ENCODE assay signal across 13 cellular contexts in the genomic region with DNA sequence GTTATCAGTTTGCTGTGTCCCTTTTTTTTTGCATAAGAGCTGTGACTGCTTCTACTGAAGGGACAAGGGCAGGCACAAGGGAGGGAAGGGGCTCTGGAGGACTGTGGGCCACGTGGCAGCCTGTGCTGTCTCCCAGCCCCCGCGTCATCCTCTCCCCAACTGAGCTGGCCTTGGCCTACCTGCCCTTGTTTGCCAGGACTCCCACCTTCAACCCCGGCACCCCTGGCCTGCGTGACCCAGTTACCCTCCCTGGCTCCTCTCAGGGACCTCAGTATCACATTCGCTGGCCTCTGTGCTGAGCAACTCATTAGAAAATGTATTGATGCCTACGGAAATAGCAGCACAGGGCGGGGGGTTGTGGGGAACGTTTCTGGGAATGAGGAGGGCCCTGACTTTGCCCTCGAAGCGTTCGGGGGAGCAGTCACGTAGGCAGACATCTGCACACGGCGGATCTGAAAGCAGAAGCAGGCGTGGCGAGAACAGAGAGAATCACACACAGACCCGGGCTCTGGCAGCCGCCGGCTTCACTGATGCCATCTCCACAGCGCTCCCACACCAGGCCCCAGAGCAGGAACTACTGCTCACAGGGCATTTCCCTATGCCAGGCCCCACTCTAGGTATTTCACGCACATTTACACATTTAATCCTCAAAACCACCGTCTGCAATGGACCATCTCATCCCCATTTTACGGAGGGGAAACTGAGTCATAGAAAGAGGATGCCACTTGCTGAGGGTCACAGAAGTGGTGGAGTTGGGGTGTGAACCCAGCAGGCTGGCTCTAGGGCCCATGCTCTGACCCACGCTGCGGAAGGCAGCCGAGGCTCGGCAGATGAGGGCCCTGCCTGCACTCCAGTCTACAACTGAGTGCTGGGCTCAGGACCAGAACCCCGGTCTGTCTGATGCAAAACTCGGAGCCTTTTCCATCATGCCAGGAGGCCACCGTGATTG. TPM values are rescaled to one million over a fixed set of nuclear protein-coding genes. Genes with fewer than 3 reads are reported as not detected.
DNase-seq lines count a peak whose midpoint lies in the region; ATAC-seq, FAIRE-seq and TF ChIP-seq lines count a peak whose summit lies in the region.
"Had no signal": no experiment of that assay in that cellular context is flagged by ENCODE, and none has a peak within 500 bp of the region (broad histone marks: within the 10 kb centered on the region; RNA-seq: fewer than 3 reads in every experiment).

No MANE protein-coding gene starts in this region.

- peaks cover 42% of the 10 kb centered on the region for H3K36me3 Mint-ChIP-seq in T-helper 2 cell treated with Interferon-gamma antibody and Interleukin-4, amounts not matched to agents 5 μg/mL and 100 μg/mL, for 36 hours (ENCODE audit: low read depth)

- peak overlapping the region; percentile 36 for H3K4me3 ChIP-seq in GM12864 (ENCODE audit: low read depth, low read length)
- H3K4me3 ChIP-seq in Loucy (ENCODE audit: low read length, poor library complexity, severe bottlenecking) = peak overlapping the region; percentile 69
- no peak overlapping the region for H3K4me3 ChIP-seq in K562
- no peak overlapping the region for H3K4me3 ChIP-seq in osteoblast (ENCODE audit: insufficient read depth, low read length)
- H3K4me3 ChIP-seq: testis had no signal

- H2AFZ ChIP-seq in Loucy (ENCODE audit: low read length) (no peak overlapping the region), K562 (ENCODE audit: low read depth, low read length) (no peak overlapping the region), osteoblast (ENCODE audit: low read length) (no peak overlapping the region)

- H3K9me3 ChIP-seq in Loucy (ENCODE audit: insufficient read depth, low read depth, low read length) (no peaks in the 10 kb centered on the region), K562 (replicated peaks; ENCODE audit: control insufficient read depth, insufficient read depth, low read depth, low read length) (no peaks in the 10 kb centered on the region), osteoblast (ENCODE audit: low read depth, low read length) (no peaks in the 10 kb centered on the region)
- H3K9me3 ChIP-seq: testis had no signal

- H3K4me2 ChIP-seq in Loucy (ENCODE audit: low read depth, low read length, poor library complexity, severe bottlenecking) = peak overlapping the region; percentile 96
- no peak overlapping the region for H3K4me2 ChIP-seq in K562 (ENCODE audit: insufficient read depth, low read length)
- H3K4me2 ChIP-seq in osteoblast (ENCODE audit: insufficient read depth, low read length) = no peak overlapping the region

- H3F3A ChIP-seq in Loucy (ENCODE audit: low read depth) = no peaks in the 10 kb centered on the region

- H3K27me3 Mint-ChIP-seq in T-helper 2 cell treated with Interferon-gamma antibody and Interleukin-4, amounts not matched to agents 5 μg/mL and 100 μg/mL, for 36 hours (ENCODE audit: low read depth) = no peaks in the 10 kb centered on the region

- H3K9me1 ChIP-seq in K562 (ENCODE audit: control insufficient read depth, insufficient read depth, low read length) = peaks cover 9% of the 10 kb centered on the region

- H3K9me2 ChIP-seq in Loucy (replicated peaks; ENCODE audit: low read depth, low read length) = no peaks in the 10 kb centered on the region

- POLR2A ChIA-PET in K562 (lab: Yijun Ruan, JAX) = interaction anchor here (0.7 to 1.2 kb wide), 4 partner anchors 9 to 798 kb away, joined by 3 to 6 read pairs (median 4); no protein-coding TSS in a partner anchor

- no peak; a peak in 1 of 4 replicates for TF ChIP-seq RAD21 in K562 (CRISPR knock-in tag; conservative IDR thresholded peaks at IDR 0.05 in 1 of 2, IDR thresholded peaks at IDR 0.05 in 1 of 2)

- H3K4me1 Mint-ChIP-seq in T-helper 2 cell treated with Interferon-gamma antibody and Interleukin-4, amounts not matched to agents 5 μg/mL and 100 μg/mL, for 36 hours (ENCODE audit: low read depth) = peaks cover 23% of the 10 kb centered on the region

- intact Hi-C loops in K562 (cut with micrococcal nuclease) = no loop called here

- TF ChIP-seq CTCF in GM12864 (IDR thresholded peaks at IDR 0.05; ENCODE audit: low read depth, low read length, missing control alignments) = no peak
- TF ChIP-seq CTCF in Loucy (conservative IDR thresholded peaks at IDR 0.05; ENCODE audit: low read length) = no peak
- TF ChIP-seq CTCF in K562 (IDR thresholded peaks at IDR 0.05 in 2 of 3, conservative IDR thresholded peaks at IDR 0.05 in 1 of 3; ENCODE audit: insufficient read depth in 2 of 3, low read depth in 1 of 3, low read length in 3 of 3) = no peak
- TF ChIP-seq CTCF in osteoblast (IDR thresholded peaks at IDR 0.05; ENCODE audit: extremely low read depth, low read depth, low read length) = no peak
- no peak for TF ChIP-seq CTCF in GM20000 (IDR thresholded peaks at IDR 0.05; ENCODE audit: extremely low read depth, missing control alignments)

- TF ChIP-seq EP300 in K562 (IDR thresholded peaks at IDR 0.05; ENCODE audit: low read length) = no peak

- CTCF ChIA-PET in K562 (lab: Yijun Ruan, JAX; ENCODE audit: low intra/inter-chr PET ratio) = no interaction called here

- H3K27ac ChIP-seq in K562 (ENCODE audit: extremely low read depth, low read depth, low read length) (peak overlapping the region; percentile 70; the same call in 2 of the 3 replicates), osteoblast (ENCODE audit: low read depth, low read length) (peak overlapping the region; percentile 61)
- H3K27ac ChIP-seq: testis had no signal

- H3K27ac Mint-ChIP-seq in T-helper 2 cell treated with Interferon-gamma antibody and Interleukin-4, amounts not matched to agents 5 μg/mL and 100 μg/mL, for 36 hours = no peak overlapping the region
- H3K27ac Mint-ChIP-seq: mesothelial cell of epicardium had no signal

- H3K36me3 ChIP-seq in Loucy (ENCODE audit: insufficient read depth, low read length) (peaks cover 38% of the 10 kb centered on the region; the same call in 1 of the 2 replicates), K562 (ENCODE audit: control insufficient read depth, insufficient read depth, low read length) (peaks cover 92% of the 10 kb centered on the region), osteoblast (ENCODE audit: insufficient read depth, low read length) (peaks cover 38% of the 10 kb centered on the region)

- H3K9ac ChIP-seq in Loucy (ENCODE audit: low read depth, low read length, poor library complexity, severe bottlenecking) = peak overlapping the region; percentile 65
- peak overlapping the region; percentile 58 to 82; a peak in 3 of 4 replicates for H3K9ac ChIP-seq in K562 (ENCODE audit: insufficient read depth in 1 of 2, low read depth in 2 of 2, low read length in 2 of 2)

- FAIRE-seq in K562 (lab: Jason Lieb, UNC) = no peak

- H3K4me1 ChIP-seq in Loucy (ENCODE audit: insufficient read depth, low read length, poor library complexity, severe bottlenecking) = peaks cover 56% of the 10 kb centered on the region
- H3K4me1 ChIP-seq in K562 (replicated peaks in 1 of 2; ENCODE audit: control insufficient read depth in 2 of 2, insufficient read depth in 2 of 2, low read length in 2 of 2) = peaks cover 30 to 56% of the 10 kb centered on the region in 2 experiments
- H3K4me1 ChIP-seq in osteoblast (ENCODE audit: insufficient read depth, low read length) = peaks cover 10% of the 10 kb centered on the region

- peaks cover 93% of the 10 kb centered on the region for H4K20me1 ChIP-seq in Loucy (ENCODE audit: insufficient read depth, low read length, poor library complexity, severe bottlenecking)
- H4K20me1 ChIP-seq in K562 (replicated peaks; ENCODE audit: control insufficient read depth, insufficient read depth, low read length) = peaks cover 28% of the 10 kb centered on the region
- H4K20me1 ChIP-seq in osteoblast (ENCODE audit: insufficient read depth, low read length) = peaks cover 58% of the 10 kb centered on the region

- 94% methylated on average over 28 of the region's 31 CpGs for WGBS in K562 (ENCODE audit: insufficient coverage, low coverage, missing lambda C conversion rate)

- BruUV-seq in K562 (replicated peaks; lab: Mats Ljungman, UMichigan) = no TSS peak

- no peaks in the 10 kb centered on the region for H3K27me3 ChIP-seq in Loucy (ENCODE audit: insufficient read depth, low read length, poor library complexity, severe bottlenecking)
- no peaks in the 10 kb centered on the region for H3K27me3 ChIP-seq in K562 (ENCODE audit: control insufficient read depth in 2 of 2, insufficient read depth in 2 of 2, low read length in 2 of 2)
- H3K27me3 ChIP-seq in osteoblast (ENCODE audit: insufficient read depth, low read length) = no peaks in the 10 kb centered on the region
- H3K27me3 ChIP-seq: testis had no signal

- ATAC-seq in K562 = no peak

- TF ChIP-seq POLR2A in K562 (conservative IDR thresholded peaks at IDR 0.05) = no peak

- no peak overlapping the region for H3K4me3 Mint-ChIP-seq in T-helper 2 cell treated with Interferon-gamma antibody and Interleukin-4, amounts not matched to agents 5 μg/mL and 100 μg/mL, for 36 hours
- H3K4me3 Mint-ChIP-seq: mesothelial cell of epicardium had no signal

- DNase-seq in GM12864 (ENCODE audit: low read depth) = no peak
- no peak for DNase-seq in K562 (ENCODE audit: extremely low read depth in 1 of 4, low spot score in 3 of 4)
- peak; percentile 34 for DNase-seq in osteoblast (ENCODE audit: insufficient read length, low spot score, missing footprints)
- no peak for DNase-seq in T-helper 2 cell treated with Interferon-gamma antibody and Interleukin-4, amounts not matched to agents 5 μg/mL and 100 μg/mL, for 36 hours (ENCODE audit: low spot score)
- no peak for DNase-seq in GM20000 (ENCODE audit: low spot score)
- DNase-seq in stimulated activated CD4-positive, alpha-beta T cell treated with anti-CD3 and anti-CD28 coated beads, Interleukin-4, amount 100 ng/mL, for 24 hours = no peak
- DNase-seq: HCEC 1CT, retina, RPMI8226, testis, WERI-Rb-1 had no signal

- no peaks in the 10 kb centered on the region for H3K9me3 Mint-ChIP-seq in T-helper 2 cell treated with Interferon-gamma antibody and Interleukin-4, amounts not matched to agents 5 μg/mL and 100 μg/mL, for 36 hours
- H3K9me3 Mint-ChIP-seq: mesothelial cell of epicardium had no signal

- H3K79me2 ChIP-seq in Loucy (ENCODE audit: insufficient read depth, low read length) (peaks cover 99% of the 10 kb centered on the region), K562 (ENCODE audit: control insufficient read depth, insufficient read depth, low read length) (peaks cover 97% of the 10 kb centered on the region), osteoblast (ENCODE audit: insufficient read depth, low read length) (peaks cover 94% of the 10 kb centered on the region)

- in situ Hi-C loops in K562 (cut with MboI) = no loop called here

RNA-seq across cellular contexts. Expression of gene ATF5, which starts 5.7 kb away (rescaled TPM):
- 9.2 and 9.5 TPM in 2 replicates for total RNA-seq in K562 (2011; cell fraction: chromatin; rRNA removed; ENCODE audit: low replicate concordance)
- 5.7 and 9.2 TPM in 2 replicates for total RNA-seq in K562 (2011; cell fraction: nucleolus; rRNA removed)
- total RNA-seq in K562 (2011; cell fraction: nucleoplasm; rRNA removed) = 10.9 and 12.4 TPM in 2 replicates
- total RNA-seq in K562 (2014; rRNA removed) (20.5 and 21.7 TPM in 2 replicates), K562 (2014; rRNA removed; fragmentation: Illumina TruSeq; extraction: Trizol) (10.8 and 11.1 TPM in 2 replicates), K562 (2015; rRNA removed; fragmentation: Illumina TruSeq; extraction: Trizol) (11.1 and 13.0 TPM in 2 replicates), K562 (2021) (52.4 and 57.6 TPM in 2 replicates), osteoblast (6.2 and 8.3 TPM in 2 replicates)
- polyA plus RNA-seq in K562 (2011; rRNA removed) (3.0 and 5.9 TPM in 2 replicates), K562 (2014; fragmentation: Illumina TruSeq; extraction: Trizol) (30.7 and 53.3 TPM in 2 replicates), K562 (2014; fragmentation: Nextera tagmentation; extraction: Ambion mirVana) (1 to 10 TPM; 3.8 to 5.2 TPM), K562 (2014; rRNA removed) (39.6 and 42.8 TPM in 2 replicates)
- 4.5 and 8.9 TPM in 2 replicates for polyA plus RNA-seq in K562 (2011; cell fraction: cytosol; rRNA removed)
- 6.4 and 6.8 TPM in 2 replicates for polyA plus RNA-seq in K562 (2011; cell fraction: nucleus; rRNA removed)
- 38.4 and 739 TPM in 2 replicates for polyA plus RNA-seq in K562 (2012)
- polyA minus RNA-seq in K562 (2011; rRNA and poly(A)+ RNA removed) = 0.74 and 1.9 TPM in 2 replicates
- polyA minus RNA-seq in K562 (2011; cell fraction: cytosol; rRNA and poly(A)+ RNA removed) = 2.4 and 4.5 TPM in 2 replicates
- polyA minus RNA-seq in K562 (2011; cell fraction: nucleus; rRNA and poly(A)+ RNA removed) = 0.54 and 0.89 TPM in 2 replicates

RNA-seq across cellular contexts. Expression of gene NUP62, which starts 6.0 kb away (rescaled TPM):
- total RNA-seq in K562 (2011; cell fraction: chromatin; rRNA removed; ENCODE audit: low replicate concordance) = 61.1 and 124 TPM in 2 replicates
- total RNA-seq in K562 (2011; cell fraction: nucleolus; rRNA removed) = 57.5 and 59.2 TPM in 2 replicates
- total RNA-seq in K562 (2011; cell fraction: nucleoplasm; rRNA removed) = 77.8 and 90.7 TPM in 2 replicates
- total RNA-seq in K562 (2014; rRNA removed) = 78.5 and 101 TPM in 2 replicates
- 49.1 and 51.3 TPM in 2 replicates for total RNA-seq in K562 (2014; rRNA removed; fragmentation: Illumina TruSeq; extraction: Trizol)
- total RNA-seq in K562 (2015; rRNA removed; fragmentation: Illumina TruSeq; extraction: Trizol) = 68.0 and 70.2 TPM in 2 replicates
- total RNA-seq in K562 (2021) = 109 and 118 TPM in 2 replicates
- polyA plus RNA-seq in K562 (2011; rRNA removed) = 20.8 and 27.4 TPM in 2 replicates
- polyA plus RNA-seq in K562 (2011; cell fraction: cytosol; rRNA removed) = 24.2 and 45.3 TPM in 2 replicates
- polyA plus RNA-seq in K562 (2011; cell fraction: nucleus; rRNA removed) = 21.8 and 35.3 TPM in 2 replicates
- 51.8 and 87.1 TPM in 2 replicates for polyA plus RNA-seq in K562 (2012)
- 89.2 and 102 TPM in 2 replicates for polyA plus RNA-seq in K562 (2014; fragmentation: Illumina TruSeq; extraction: Trizol)
- 10 to 100 TPM; 16.9 to 20.7 TPM for polyA plus RNA-seq in K562 (2014; fragmentation: Nextera tagmentation; extraction: Ambion mirVana)
- polyA plus RNA-seq in K562 (2014; rRNA removed) = 66.0 and 71.8 TPM in 2 replicates
- polyA minus RNA-seq in K562 (2011; rRNA and poly(A)+ RNA removed) = 14.2 and 15.0 TPM in 2 replicates
- polyA minus RNA-seq in K562 (2011; cell fraction: cytosol; rRNA and poly(A)+ RNA removed) = 25.2 and 30.2 TPM in 2 replicates
- 12.9 and 13.6 TPM in 2 replicates for polyA minus RNA-seq in K562 (2011; cell fraction: nucleus; rRNA and poly(A)+ RNA removed)
- total RNA-seq in osteoblast = 21.2 and 22.8 TPM in 2 replicates

RNA-seq across cellular contexts. Expression of gene IL4I1, which starts 26.6 kb away (rescaled TPM):
- 0.93 TPM in 1 of 2 replicates, not detected in the other for total RNA-seq in K562 (2011; cell fraction: chromatin; rRNA removed; ENCODE audit: low replicate concordance)
- 1.8 TPM in 2 replicates for total RNA-seq in K562 (2011; cell fraction: nucleolus; rRNA removed)
- total RNA-seq in K562 (2011; cell fraction: nucleoplasm; rRNA removed) = 0.37 and 0.46 TPM in 2 replicates
- 0.90 and 0.95 TPM in 2 replicates for total RNA-seq in K562 (2014; rRNA removed)
- 0.33 TPM in 1 of 2 replicates, not detected in the other for total RNA-seq in K562 (2014; rRNA removed; fragmentation: Illumina TruSeq; extraction: Trizol)
- total RNA-seq in K562 (2015; rRNA removed; fragmentation: Illumina TruSeq; extraction: Trizol) = 0.19 and 0.43 TPM in 2 replicates
- 0.55 and 0.76 TPM in 2 replicates for total RNA-seq in K562 (2021)
- polyA plus RNA-seq in K562 (2011; rRNA removed) = 0.06 and 0.31 TPM in 2 replicates
- polyA plus RNA-seq in K562 (2011; cell fraction: cytosol; rRNA removed) = 0.04 and 0.36 TPM in 2 replicates
- 0.24 and 0.27 TPM in 2 replicates for polyA plus RNA-seq in K562 (2011; cell fraction: nucleus; rRNA removed)
- polyA plus RNA-seq in K562 (2012) = 0.50 and 0.56 TPM in 2 replicates
- 0.15 TPM in 1 of 2 replicates, not detected in the other for polyA plus RNA-seq in K562 (2014; fragmentation: Illumina TruSeq; extraction: Trizol)
- polyA plus RNA-seq in K562 (2014; fragmentation: Nextera tagmentation; extraction: Ambion mirVana) = under 1 TPM in 1 of 2 experiments, not detected in 1; 0.13 TPM
- polyA plus RNA-seq in K562 (2014; rRNA removed) = 0.09 and 0.44 TPM in 2 replicates
- 0.11 TPM in 1 of 2 replicates, not detected in the other for polyA minus RNA-seq in K562 (2011; rRNA and poly(A)+ RNA removed)
- 0.67 and 0.73 TPM in 2 replicates for polyA minus RNA-seq in K562 (2011; cell fraction: cytosol; rRNA and poly(A)+ RNA removed)
- 0.67 and 0.81 TPM in 2 replicates for polyA minus RNA-seq in K562 (2011; cell fraction: nucleus; rRNA and poly(A)+ RNA removed)
- 0.29 and 1.4 TPM in 2 replicates for total RNA-seq in osteoblast

RNA-seq across cellular contexts. Expression of gene SIGLEC11, which starts 37.6 kb away (rescaled TPM):
- not detected in 2 replicates for total RNA-seq in K562 (2011; cell fraction: chromatin; rRNA removed; ENCODE audit: low replicate concordance)
- not detected in 2 replicates for total RNA-seq in K562 (2011; cell fraction: nucleolus; rRNA removed)
- total RNA-seq in K562 (2011; cell fraction: nucleoplasm; rRNA removed) = not detected in 2 replicates
- total RNA-seq in K562 (2014; rRNA removed) = not detected in 2 replicates
- total RNA-seq in K562 (2014; rRNA removed; fragmentation: Illumina TruSeq; extraction: Trizol) = not detected in 2 replicates
- total RNA-seq in K562 (2015; rRNA removed; fragmentation: Illumina TruSeq; extraction: Trizol) = not detected in 2 replicates
- not detected in 2 replicates for total RNA-seq in K562 (2021)
- not detected in 2 replicates for polyA plus RNA-seq in K562 (2011; rRNA removed)
- polyA plus RNA-seq in K562 (2011; cell fraction: cytosol; rRNA removed) = not detected in 2 replicates
- 0.04 TPM in 1 of 2 replicates, not detected in the other for polyA plus RNA-seq in K562 (2011; cell fraction: nucleus; rRNA removed)
- polyA plus RNA-seq in K562 (2012) = not detected in 2 replicates
- not detected in 2 replicates for polyA plus RNA-seq in K562 (2014; fragmentation: Illumina TruSeq; extraction: Trizol)
- not detected for polyA plus RNA-seq in K562 (2014; fragmentation: Nextera tagmentation; extraction: Ambion mirVana)
- not detected in 2 replicates for polyA plus RNA-seq in K562 (2014; rRNA removed)
- not detected in 2 replicates for polyA minus RNA-seq in K562 (2011; rRNA and poly(A)+ RNA removed)
- polyA minus RNA-seq in K562 (2011; cell fraction: cytosol; rRNA and poly(A)+ RNA removed) = not detected in 2 replicates
- polyA minus RNA-seq in K562 (2011; cell fraction: nucleus; rRNA and poly(A)+ RNA removed) = not detected in 2 replicates
- under 0.01 TPM in 1 of 2 replicates, not detected in the other for total RNA-seq in osteoblast

RNA-seq across cellular contexts. Expression of gene TBC1D17, which starts 45.8 kb away (rescaled TPM):
- total RNA-seq in K562 (2011; cell fraction: chromatin; rRNA removed; ENCODE audit: low replicate concordance) = 34.8 and 78.7 TPM in 2 replicates
- 40.9 and 43.4 TPM in 2 replicates for total RNA-seq in K562 (2011; cell fraction: nucleolus; rRNA removed)
- 33.2 and 34.5 TPM in 2 replicates for total RNA-seq in K562 (2011; cell fraction: nucleoplasm; rRNA removed)
- total RNA-seq in K562 (2014; rRNA removed) (3.8 and 6.8 TPM in 2 replicates), K562 (2014; rRNA removed; fragmentation: Illumina TruSeq; extraction: Trizol) (2.6 and 3.2 TPM in 2 replicates), K562 (2015; rRNA removed; fragmentation: Illumina TruSeq; extraction: Trizol) (2.4 and 3.5 TPM in 2 replicates), K562 (2021) (14.2 and 16.0 TPM in 2 replicates), osteoblast (21.4 and 26.5 TPM in 2 replicates)
- polyA plus RNA-seq in K562 (2011; rRNA removed) (7.4 and 10.5 TPM in 2 replicates), K562 (2014; fragmentation: Illumina TruSeq; extraction: Trizol) (8.7 and 11.7 TPM in 2 replicates), K562 (2014; fragmentation: Nextera tagmentation; extraction: Ambion mirVana) (under 1 TPM; 0.42 to 0.46 TPM), K562 (2014; rRNA removed) (14.7 and 18.2 TPM in 2 replicates)
- 8.7 and 14.7 TPM in 2 replicates for polyA plus RNA-seq in K562 (2011; cell fraction: cytosol; rRNA removed)
- polyA plus RNA-seq in K562 (2011; cell fraction: nucleus; rRNA removed) = 33.2 and 48.4 TPM in 2 replicates
- 15.8 and 16.9 TPM in 2 replicates for polyA plus RNA-seq in K562 (2012)
- polyA minus RNA-seq in K562 (2011; rRNA and poly(A)+ RNA removed) = 5.7 and 7.2 TPM in 2 replicates
- 9.1 and 9.2 TPM in 2 replicates for polyA minus RNA-seq in K562 (2011; cell fraction: cytosol; rRNA and poly(A)+ RNA removed)
- 12.3 and 15.3 TPM in 2 replicates for polyA minus RNA-seq in K562 (2011; cell fraction: nucleus; rRNA and poly(A)+ RNA removed)

Comparison
In these comparisons a context has a peak if more than half of its experiments do, and no peak if none do; other contexts are left out.
1. H3K4me3 ChIP-seq: peak in GM12864 (single experiment) and Loucy (single experiment); none in K562 (single experiment) and osteoblast (single experiment).